24 cellular contexts compared by ENCODE assay signal in genomic region chr2:149189769-149190168, GRCh38.
"Had no signal": no experiment of that assay in that cellular context is flagged by ENCODE, and none has a peak within 500 bp of the region (broad histone marks: within the 10 kb centered on the region; RNA-seq: fewer than 3 reads in every experiment).

No MANE protein-coding gene starts in this region.

- H3K36me3 ChIP-seq: colonic mucosa, esophagus muscularis mucosa, esophagus squamous epithelium, gastrocnemius medialis, gastroesophageal sphincter, heart left ventricle, heart right ventricle had no signal

- H3K4me1 ChIP-seq: colonic mucosa, esophagus muscularis mucosa, esophagus squamous epithelium, gastrocnemius medialis, gastroesophageal sphincter, heart left ventricle, heart right ventricle had no signal

- H3K27me3 ChIP-seq: colonic mucosa, dorsolateral prefrontal cortex, esophagus muscularis mucosa, esophagus squamous epithelium, foreskin keratinocyte, gastrocnemius medialis, gastroesophageal sphincter, heart left ventricle, heart right ventricle had no signal

- H3K9me3 ChIP-seq: colonic mucosa, esophagus muscularis mucosa, esophagus squamous epithelium, gastrocnemius medialis, gastroesophageal sphincter, heart left ventricle, heart right ventricle had no signal

- DNase-seq: colonic mucosa; cortex of kidney; dermis blood vessel endothelial cell; dorsolateral prefrontal cortex; effector CD4-positive, alpha-beta T cell; effector CD8-positive, alpha-beta T cell; effector memory CD4-positive, alpha-beta T cell; effector memory CD8-positive, alpha-beta T cell; endodermal cell; erythroblast; esophagus squamous epithelium; foreskin fibroblast; foreskin keratinocyte; foreskin melanocyte; gastrocnemius medialis; glutamatergic neuron; head of caudate nucleus; heart left ventricle; heart right ventricle had no signal

- H3K4me3 ChIP-seq: colonic mucosa, coronary artery, dorsolateral prefrontal cortex, esophagus muscularis mucosa, esophagus squamous epithelium, gastrocnemius medialis, gastroesophageal sphincter, heart left ventricle, heart right ventricle had no signal

- H3K27ac ChIP-seq: colonic mucosa, coronary artery, dorsolateral prefrontal cortex, epithelial cell of prostate, esophagus muscularis mucosa, esophagus squamous epithelium, foreskin keratinocyte, gastrocnemius medialis, gastroesophageal sphincter, heart left ventricle, heart right ventricle had no signal

- ATAC-seq: effector memory CD8-positive, alpha-beta T cell; esophagus mucosa; foreskin keratinocyte; gastrocnemius medialis; gastroesophageal sphincter; heart left ventricle; heart right ventricle had no signal
